Comparison of ENCODE assay signal across 14 cellular contexts in the genomic region with DNA sequence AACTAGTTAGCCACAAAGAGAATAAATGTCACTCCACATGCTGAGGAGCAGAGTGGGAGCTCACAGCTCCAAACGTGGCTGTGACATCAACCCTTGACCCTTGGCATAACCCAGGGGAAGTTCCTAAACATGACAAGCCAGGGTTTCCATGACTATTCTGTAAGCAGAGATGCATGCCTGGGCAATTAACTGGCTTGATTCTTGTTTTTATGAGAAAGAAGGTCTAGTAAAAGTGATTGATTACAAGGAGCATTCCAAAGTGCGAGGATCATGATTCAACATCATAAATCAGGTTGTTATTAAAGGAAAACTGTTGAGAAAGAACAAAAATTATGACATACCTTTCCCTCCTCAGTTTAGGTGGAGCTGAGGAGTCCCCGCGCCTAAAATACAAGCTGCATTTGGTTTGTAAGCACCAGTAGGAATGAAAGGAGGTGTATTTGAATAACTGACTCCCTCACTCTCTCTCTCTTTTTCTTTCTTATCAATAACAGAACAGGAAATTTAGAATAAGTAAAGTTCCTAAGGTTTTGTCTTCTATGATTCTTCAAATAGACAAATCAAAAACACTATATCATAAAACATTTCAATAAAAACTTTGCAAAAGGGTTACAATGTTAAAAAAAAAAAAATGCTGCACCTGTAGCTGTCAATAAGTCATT.
DNase-seq lines count a peak whose midpoint lies in the region; ATAC-seq and TF ChIP-seq lines count a peak whose summit lies in the region.
"Had no signal": no experiment of that assay in that cellular context is flagged by ENCODE, and none has a peak within 500 bp of the region (broad histone marks: within the 10 kb centered on the region; RNA-seq: fewer than 3 reads in every experiment).

No MANE protein-coding gene starts in this region.

- H3K9ac ChIP-seq in IMR-90 (ENCODE audit: low read depth, low read length), result no peak overlapping the region

- peaks cover 2% of the 10 kb centered on the region; the same call in 1 of the 2 replicates for H3K9me3 ChIP-seq in IMR-90 (ENCODE audit: control insufficient read depth, insufficient read depth, low read length)
- H3K9me3 ChIP-seq in body of pancreas, result no peaks in the 10 kb centered on the region
- H3K9me3 ChIP-seq in naive thymus-derived CD4-positive, alpha-beta T cell (ENCODE audit: control insufficient read depth in 2 of 3, low read length in 3 of 3), result no peaks in the 10 kb centered on the region
- H3K9me3 ChIP-seq: lower lobe of right lung, ovary, tibial artery had no signal

- no peak overlapping the region for H2BK120ac ChIP-seq in IMR-90 (ENCODE audit: low read depth, low read length)

- H3K9me1 ChIP-seq in IMR-90 (ENCODE audit: insufficient read depth, low read length), result 0 out of 2 replicates have a peak, but pooled peaks cover 3% of the 10 kb centered on the region

- 0% methylated on average over 1 of the region's 4 CpGs; no CpG with 5 or more reads in 1 of the 2 experiments for WGBS in IMR-90 (ENCODE audit: extremely low coverage in 2 of 2, insufficient read length in 1 of 2), 2 experiments
- 50 to 56% methylated on average over 4 of the region's 4 CpGs for WGBS in body of pancreas, 2 donors

- H3K36me3 ChIP-seq in IMR-90 (ENCODE audit: control insufficient read depth, insufficient read depth, low read length), result no peaks in the 10 kb centered on the region
- H3K36me3 ChIP-seq in body of pancreas (replicated peaks in 1 of 2; ENCODE audit: insufficient read depth in 1 of 2, low read depth in 2 of 2), result no peaks in the 10 kb centered on the region
- no peaks in the 10 kb centered on the region for H3K36me3 ChIP-seq in naive thymus-derived CD4-positive, alpha-beta T cell (ENCODE audit: control insufficient read depth in 2 of 3, insufficient read depth in 3 of 3, low read length in 3 of 3)
- H3K36me3 ChIP-seq: lower lobe of right lung, ovary, tibial artery had no signal

- no peak overlapping the region for H2BK20ac ChIP-seq in IMR-90 (ENCODE audit: low read depth, low read length)

- no peak for TF ChIP-seq RAD21 in IMR-90 (IDR thresholded peaks at IDR 0.05; ENCODE audit: low read length)

- no peak overlapping the region for H3K56ac ChIP-seq in IMR-90 (ENCODE audit: extremely low read depth, insufficient read depth, low read length)

- no peak overlapping the region for H3K18ac ChIP-seq in IMR-90 (ENCODE audit: low read depth, low read length)

- no peaks in the 10 kb centered on the region for H3K27me3 Mint-ChIP-seq in naive thymus-derived CD4-positive, alpha-beta T cell

- ATAC-seq in IMR-90 (ENCODE audit: low read depth) (no peak), body of pancreas (peak; percentile 24), GM21447 (IDR thresholded peaks at IDR 0.05; ENCODE audit: unreplicated experiment) (no peak), HG02798 (IDR thresholded peaks at IDR 0.05; ENCODE audit: poor library complexity, unreplicated experiment) (no peak), GM21723 (IDR thresholded peaks at IDR 0.05; ENCODE audit: unreplicated experiment) (no peak)
- ATAC-seq in naive thymus-derived CD4-positive, alpha-beta T cell, result no peak
- ATAC-seq: lower lobe of right lung had no signal

- CTCF ChIA-PET in IMR-90 (lab: Yijun Ruan, JAX), result no interaction called here
- CTCF ChIA-PET in naive thymus-derived CD4-positive, alpha-beta T cell (lab: Charles Lee), result no interaction called here

- peaks cover 13 to 58% (median 49%) of the 10 kb centered on the region in 5 donors for H3K36me3 Mint-ChIP-seq in naive thymus-derived CD4-positive, alpha-beta T cell

- H3K4me1 ChIP-seq in IMR-90 (ENCODE audit: control insufficient read depth, insufficient read depth, low read length) (peaks cover 3% of the 10 kb centered on the region; the same call in 1 of the 2 replicates), body of pancreas (no peaks in the 10 kb centered on the region)
- H3K4me1 ChIP-seq in naive thymus-derived CD4-positive, alpha-beta T cell (ENCODE audit: control insufficient read depth in 2 of 2, insufficient read depth in 2 of 2, low read length in 2 of 2), result peaks cover 4 to 6% of the 10 kb centered on the region in 2 donors

- H3K27ac ChIP-seq in IMR-90 (ENCODE audit: insufficient read depth, low read length) (no peak overlapping the region), body of pancreas (no peak overlapping the region)
- no peak overlapping the region for H3K27ac ChIP-seq in naive thymus-derived CD4-positive, alpha-beta T cell (ENCODE audit: low read depth, low read length)
- H3K27ac ChIP-seq: lower lobe of right lung, ovary, tibial artery had no signal

- H4K20me1 ChIP-seq in IMR-90 (ENCODE audit: insufficient read depth, low read length), result no peaks in the 10 kb centered on the region

- peaks cover 32 to 80% (median 70%) of the 10 kb centered on the region in 7 donors for H3K4me1 Mint-ChIP-seq in naive thymus-derived CD4-positive, alpha-beta T cell

- intact Hi-C loops in IMR-90 (cut with micrococcal nuclease), result no loop called here
- intact Hi-C loops in body of pancreas (cut with DNase I), result no loop called here
- intact Hi-C loops in naive thymus-derived CD4-positive, alpha-beta T cell (cut with micrococcal nuclease), result no loop called here

- TF ChIP-seq POLR2A in IMR-90 (IDR thresholded peaks at IDR 0.05; ENCODE audit: low read depth, low read length), result no peak
- no peak for TF ChIP-seq POLR2A in body of pancreas (IDR thresholded peaks at IDR 0.05)

- no peak overlapping the region for H2AK9ac ChIP-seq in IMR-90 (replicated peaks; ENCODE audit: low read depth, low read length, poor library complexity)

- H2AFZ ChIP-seq in IMR-90 (replicated peaks; ENCODE audit: low read length, poor library complexity), result no peak overlapping the region

- no peak overlapping the region for H3K4me3 Mint-ChIP-seq in naive thymus-derived CD4-positive, alpha-beta T cell

- no peak overlapping the region for H2BK15ac ChIP-seq in IMR-90 (ENCODE audit: low read depth, low read length)

- H3K27me3 ChIP-seq in IMR-90 (ENCODE audit: control insufficient read depth, insufficient read depth, low read length) (no peaks in the 10 kb centered on the region), body of pancreas (no peaks in the 10 kb centered on the region)
- H3K27me3 ChIP-seq in naive thymus-derived CD4-positive, alpha-beta T cell (ENCODE audit: control insufficient read depth in 2 of 2, insufficient read depth in 2 of 2, low read length in 2 of 2), result no peaks in the 10 kb centered on the region
- H3K27me3 ChIP-seq: ovary, tibial artery had no signal

- no peak overlapping the region for H3K23ac ChIP-seq in IMR-90 (ENCODE audit: low read depth, low read length)

- dilution Hi-C loops in IMR-90 (cut with HindIII; ENCODE audit: low sequenced_read_pairs, unreplicated experiment), result no loop called here

- in situ Hi-C loops in IMR-90 (cut with MboI; ENCODE audit: low sequenced_read_pairs), result no loop called here

- no peak overlapping the region for H3K14ac ChIP-seq in IMR-90 (replicated peaks; ENCODE audit: low read depth, low read length)

- POLR2A ChIA-PET in IMR-90 (lab: Charles Lee; ENCODE audit: unreplicated experiment), result no interaction called here
- POLR2A ChIA-PET in naive thymus-derived CD4-positive, alpha-beta T cell (lab: Charles Lee), result no interaction called here

- no peak overlapping the region for H4K8ac ChIP-seq in IMR-90 (ENCODE audit: low read depth in 2 of 2, low read length in 2 of 2)

- no peak for TF ChIP-seq CTCF in IMR-90 (conservative IDR thresholded peaks at IDR 0.05; ENCODE audit: low read depth, low read length)
- no peak for TF ChIP-seq CTCF in body of pancreas (IDR thresholded peaks at IDR 0.05)

- DNase-seq in AG08395 (ENCODE audit: low spot score) (peak; percentile 14), IMR-90 (peak; percentile 2), body of pancreas (no peak), RPMI8226 (no peak)
- DNase-seq in naive thymus-derived CD4-positive, alpha-beta T cell, result no peak
- DNase-seq: erythroblast; lower lobe of right lung; NCI-H2029; ovary; stimulated activated CD4-positive, alpha-beta T cell treated with anti-CD3 and anti-CD28 coated beads, Interleukin-15, amount 100 ng/mL, for 24 hours; tibial artery had no signal

- no TSS peak for BruUV-seq in IMR-90 (replicated peaks; lab: Mats Ljungman, UMichigan)

- no peak overlapping the region for H2BK5ac ChIP-seq in IMR-90 (ENCODE audit: low read depth, low read length, poor library complexity, severe bottlenecking)

- no peak overlapping the region for H3K4ac ChIP-seq in IMR-90 (ENCODE audit: low read depth, low read length)

- no peak overlapping the region for H2AK5ac ChIP-seq in IMR-90 (ENCODE audit: low read depth, low read length)

- H3K27ac Mint-ChIP-seq in naive thymus-derived CD4-positive, alpha-beta T cell, result peak overlapping the region in 5 of 9 donors; percentile 12 to 84 (median 44)

- no peaks in the 10 kb centered on the region for H3K79me1 ChIP-seq in IMR-90 (ENCODE audit: low read depth in 1 of 2, low read length in 2 of 2)

- H4K91ac ChIP-seq in IMR-90 (ENCODE audit: insufficient read depth, low read depth, low read length), result no peak overlapping the region

- H3K4me3 ChIP-seq in IMR-90 (ENCODE audit: insufficient read depth, low read depth, low read length) (no peak overlapping the region), body of pancreas (no peak overlapping the region)
- H3K4me3 ChIP-seq in naive thymus-derived CD4-positive, alpha-beta T cell (ENCODE audit: low read length), result no peak overlapping the region
- H3K4me3 ChIP-seq: lower lobe of right lung, ovary, tibial artery had no signal

- H3K4me2 ChIP-seq in IMR-90 (ENCODE audit: low read depth, low read length), result no peak overlapping the region

- no peak overlapping the region for H4K5ac ChIP-seq in IMR-90 (ENCODE audit: low read depth, low read length)

- peaks cover 0 to 9% (median 0%) of the 10 kb centered on the region in 11 donors for H3K9me3 Mint-ChIP-seq in naive thymus-derived CD4-positive, alpha-beta T cell

TF ChIP-seq in IMR-90, 13 proteins besides CTCF, POLR2A, EP300 and RAD21 (continues in another document):
- no peak for TF ChIP-seq RFX5 (IDR thresholded peaks at IDR 0.05; ENCODE audit: low read depth, low read length)
- TF ChIP-seq MXI1 (IDR thresholded peaks at IDR 0.05; ENCODE audit: borderline replicate concordance, low read depth, low read length), result no peak
- no peak for TF ChIP-seq CEBPB (IDR thresholded peaks at IDR 0.05; ENCODE audit: low read depth, low read length)
- no peak for TF ChIP-seq CHD1 (IDR thresholded peaks at IDR 0.05; ENCODE audit: low read depth, low read length)
- TF ChIP-seq, protein P1, sequence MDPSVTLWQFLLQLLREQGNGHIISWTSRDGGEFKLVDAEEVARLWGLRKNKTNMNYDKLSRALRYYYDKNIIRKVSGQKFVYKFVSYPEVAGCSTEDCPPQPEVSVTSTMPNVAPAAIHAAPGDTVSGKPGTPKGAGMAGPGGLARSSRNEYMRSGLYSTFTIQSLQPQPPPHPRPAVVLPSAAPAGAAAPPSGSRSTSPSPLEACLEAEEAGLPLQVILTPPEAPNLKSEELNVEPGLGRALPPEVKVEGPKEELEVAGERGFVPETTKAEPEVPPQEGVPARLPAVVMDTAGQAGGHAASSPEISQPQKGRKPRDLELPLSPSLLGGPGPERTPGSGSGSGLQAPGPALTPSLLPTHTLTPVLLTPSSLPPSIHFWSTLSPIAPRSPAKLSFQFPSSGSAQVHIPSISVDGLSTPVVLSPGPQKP (IDR thresholded peaks at IDR 0.05; ENCODE audit: borderline replicate concordance, low read depth, low read length), result no peak
- no peak for TF ChIP-seq MAFK (IDR thresholded peaks at IDR 0.05; ENCODE audit: low read depth, low read length)

Comparison
In these comparisons a context has a peak if more than half of its experiments do, and no peak if none do; other contexts are left out.
1. DNase-seq: peak in AG08395 (single experiment) and IMR-90 (single experiment); none in body of pancreas (0 of 4), naive thymus-derived CD4-positive, alpha-beta T cell (0 of 9) and RPMI8226 (single experiment).